Comparison of ENCODE assay signal across 13 cellular contexts in the genomic region with DNA sequence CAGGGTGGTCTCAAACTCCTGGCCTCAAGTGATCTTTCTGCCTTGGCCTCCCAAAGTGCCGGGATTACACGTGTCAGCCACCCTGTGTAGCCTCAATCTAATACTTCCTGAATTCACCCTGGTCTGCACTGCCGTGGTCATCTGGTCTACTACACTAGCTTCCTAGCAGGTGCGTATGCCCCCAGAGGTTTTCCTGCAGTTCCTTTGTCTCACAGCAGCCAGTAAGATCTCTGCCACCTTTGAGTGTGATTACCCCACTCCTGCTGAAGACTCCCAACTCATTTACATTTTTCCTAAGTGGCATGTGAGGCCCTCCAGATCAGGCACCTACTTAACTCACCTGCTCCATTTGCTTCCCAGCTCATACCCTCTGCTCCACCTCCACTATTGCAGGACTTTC.
"Had no signal": no experiment of that assay in that cellular context is flagged by ENCODE, and none has a peak within 500 bp of the region (broad histone marks: within the 10 kb centered on the region; RNA-seq: fewer than 3 reads in every experiment).

No MANE protein-coding gene starts in this region.

- H3K4me3 Mint-ChIP-seq: activated naive CD8-positive, alpha-beta T cell; mesothelial cell of epicardium had no signal

- H3K27me3 Mint-ChIP-seq: activated naive CD8-positive, alpha-beta T cell had no signal

- H3K27ac ChIP-seq: lower lobe of right lung, parathyroid adenoma, stomach, thoracic aorta had no signal

- H3K27me3 ChIP-seq: stomach had no signal

- H3K4me3 ChIP-seq: lower lobe of right lung, stomach, thoracic aorta had no signal

- H3K27ac Mint-ChIP-seq: activated naive CD8-positive, alpha-beta T cell; activated T-helper 2 cell treated with anti-CD3 and anti-CD28 coated beads, Interferon-gamma antibody, Interleukin-2, Interleukin-4, amounts not matched to agents 10 μg/mL and 5 μg/mL and 100 μg/mL, durations not matched to agents 14 hours and 24 hours and 36 hours; mesothelial cell of epicardium had no signal

- ATAC-seq: lower lobe of right lung had no signal

- DNase-seq: activated CD4-positive, alpha-beta T cell treated with anti-CD3 and anti-CD28 coated beads for 1 hour; activated CD8-positive, alpha-beta memory T cell treated with anti-CD3 and anti-CD28 coated beads for 24 hours; hypothalamus; lower lobe of right lung; retina; stimulated activated CD4-positive, alpha-beta T cell treated with anti-CD3 and anti-CD28 coated beads, Interleukin-15, amount 100 ng/mL, for 24 hours; stimulated activated CD4-positive, alpha-beta T cell treated with anti-CD3 and anti-CD28 coated beads, Interleukin-4, amount 100 ng/mL, for 24 hours; stomach had no signal

- H3K36me3 ChIP-seq: thoracic aorta had no signal

- H3K9me3 Mint-ChIP-seq: activated T-helper 2 cell treated with anti-CD3 and anti-CD28 coated beads, Interferon-gamma antibody, Interleukin-2, Interleukin-4, amounts not matched to agents 10 μg/mL and 5 μg/mL and 100 μg/mL, durations not matched to agents 14 hours and 24 hours and 36 hours; mesothelial cell of epicardium had no signal

- H3K9me3 ChIP-seq: lower lobe of right lung, stomach, thoracic aorta had no signal
